12 cellular contexts compared by ENCODE assay signal in the genomic region with DNA sequence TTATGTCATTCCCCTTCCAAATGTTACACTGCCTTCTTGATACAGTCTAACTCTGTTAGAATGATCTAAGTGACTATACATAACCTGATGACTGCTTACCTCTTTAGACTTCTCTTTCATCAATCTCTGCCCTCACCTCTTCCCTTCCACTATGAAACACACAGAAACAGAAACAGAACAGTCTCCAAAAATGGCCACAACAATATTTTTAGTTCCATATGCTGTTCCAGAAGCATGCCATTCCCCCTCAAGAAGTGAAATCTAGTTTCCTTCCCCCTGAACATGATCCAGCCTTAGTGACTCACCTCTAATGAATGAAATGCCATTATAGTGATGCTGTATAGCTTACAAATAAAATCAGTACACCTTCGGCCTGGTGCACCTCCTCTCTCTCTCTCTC.
DNase-seq lines count a peak whose midpoint lies in the region; ATAC-seq and TF ChIP-seq lines count a peak whose summit lies in the region.
"Had no signal": no experiment of that assay in that cellular context is flagged by ENCODE, and none has a peak within 500 bp of the region (broad histone marks: within the 10 kb centered on the region; RNA-seq: fewer than 3 reads in every experiment).

No MANE protein-coding gene starts in this region.

- ATAC-seq in GM21723 (IDR thresholded peaks at IDR 0.05; ENCODE audit: unreplicated experiment) (peak; percentile 59), PC-3 (peak; percentile 82)
- no peak for ATAC-seq in stimulated activated naive CD8-positive, alpha-beta T cell treated with anti-CD3 and anti-CD28 coated beads, Interleukin-15, Interleukin-2, amounts not matched to agents 100 U/mL and 50 U/mL, for 24 hours

- H3K36me3 ChIP-seq in PC-3 (ENCODE audit: low read depth, low read length): no peaks in the 10 kb centered on the region
- H3K36me3 ChIP-seq in WERI-Rb-1: no peaks in the 10 kb centered on the region

- no peaks in the 10 kb centered on the region for H3K9me2 ChIP-seq in PC-3 (replicated peaks; ENCODE audit: low read length)

- H3K9me3 ChIP-seq in PC-3 (ENCODE audit: low read length) (no peaks in the 10 kb centered on the region), WERI-Rb-1 (ENCODE audit: severe bottlenecking) (peaks cover 4% of the 10 kb centered on the region)

- H3K4me2 ChIP-seq in PC-3 (ENCODE audit: low read length): peak overlapping the region; percentile 61

- POLR2A ChIA-PET in PC-3 (lab: Charles Lee; ENCODE audit: unreplicated experiment): no interaction called here

- peak overlapping the region; percentile 15; the same call in 1 of the 2 replicates for H2AFZ ChIP-seq in PC-3 (ENCODE audit: low read length)

- H3K4me1 ChIP-seq in PC-3 (ENCODE audit: insufficient read depth, low read length): peaks cover 52% of the 10 kb centered on the region

- TF ChIP-seq CTCF in PC-3 (conservative IDR thresholded peaks at IDR 0.05; ENCODE audit: low read depth, low read length) (no peak), fibroblast of mammary gland (conservative IDR thresholded peaks at IDR 0.05; ENCODE audit: control insufficient read depth, insufficient read depth, low read depth, low read length) (no peak), WERI-Rb-1 (IDR thresholded peaks at IDR 0.05; ENCODE audit: low read depth, low read length) (no peak)

- H3K27ac ChIP-seq in PC-3 (ENCODE audit: low read length): peak overlapping the region; percentile 53
- no peak overlapping the region for H3K27ac ChIP-seq in WERI-Rb-1
- H3K27ac ChIP-seq: C4-2B had no signal

- CTCF ChIA-PET in PC-3 (lab: Charles Lee): interaction anchor here (0.6 kb wide), 1 partner anchor 163 kb away, joined by 3 read pairs; no protein-coding TSS in a partner anchor

- no TSS peak for BruUV-seq in PC-3 (replicated peaks; lab: Mats Ljungman, UMichigan)

- H4K20me1 ChIP-seq in PC-3 (ENCODE audit: low read length): no peaks in the 10 kb centered on the region

- no peaks in the 10 kb centered on the region for H3K79me2 ChIP-seq in PC-3 (ENCODE audit: low read length)

- H3K27me3 ChIP-seq in PC-3 (ENCODE audit: low read length) (no peaks in the 10 kb centered on the region), WERI-Rb-1 (ENCODE audit: insufficient read depth, low read depth, severe bottlenecking) (no peaks in the 10 kb centered on the region)

- no peaks in the 10 kb centered on the region for H3F3A ChIP-seq in PC-3 (ENCODE audit: low read length, unreplicated experiment)

- intact Hi-C loops in PC-3 (cut with micrococcal nuclease): loop anchor here (2.0 to 10.0 kb wide), 2 partner anchors 229 to 517 kb away; partner anchors contain the start of gene TENT5A

- peak; percentile 62 for DNase-seq in AG08395 (ENCODE audit: low spot score)
- DNase-seq in PC-3: peak; percentile 83
- DNase-seq in fibroblast of mammary gland (ENCODE audit: low read depth): peak; percentile 69
- no peak for DNase-seq in activated CD4-positive, CD25-positive, alpha-beta regulatory T cell (lab: John Stamatoyannopoulos, UW)
- DNase-seq in NCI-H2029 (lab: John Stamatoyannopoulos, UW): no peak
- DNase-seq in WERI-Rb-1: no peak
- no peak for DNase-seq in stimulated activated naive CD8-positive, alpha-beta T cell treated with anti-CD3 and anti-CD28 coated beads, Interleukin-15, Interleukin-2, amounts not matched to agents 100 U/mL and 50 U/mL, for 24 hours
- DNase-seq: activated naive CD4-positive, alpha-beta T cell; Kasumi-1; NCI-H524 treated with DMSO at 0.1 percent for 48 hours had no signal

- H3K4me3 ChIP-seq in PC-3 (ENCODE audit: low read length): peak overlapping the region; percentile 28; the same call in 1 of the 2 replicates
- no peak overlapping the region for H3K4me3 ChIP-seq in fibroblast of mammary gland (ENCODE audit: control insufficient read depth, low read depth, low read length)
- H3K4me3 ChIP-seq in WERI-Rb-1 (ENCODE audit: low read depth, low read length): no peak overlapping the region

- no peak overlapping the region; the same call in 1 of the 2 replicates for H3K9ac ChIP-seq in PC-3 (ENCODE audit: low read length)

Comparison
In these comparisons a context has a peak if more than half of its experiments do, and no peak if none do; other contexts are left out.
1. DNase-seq: peak in AG08395 (single experiment), PC-3 (single experiment) and fibroblast of mammary gland (single experiment); none in activated CD4-positive, CD25-positive, alpha-beta regulatory T cell (0 of 4), NCI-H2029 (single experiment), WERI-Rb-1 (single experiment) and stimulated activated naive CD8-positive, alpha-beta T cell treated with anti-CD3 and anti-CD28 coated beads, Interleukin-15, Interleukin-2, amounts not matched to agents 100 U/mL and 50 U/mL, for 24 hours (single experiment).